ENCODE assay signal across 18 cellular contexts in the genomic region with DNA sequence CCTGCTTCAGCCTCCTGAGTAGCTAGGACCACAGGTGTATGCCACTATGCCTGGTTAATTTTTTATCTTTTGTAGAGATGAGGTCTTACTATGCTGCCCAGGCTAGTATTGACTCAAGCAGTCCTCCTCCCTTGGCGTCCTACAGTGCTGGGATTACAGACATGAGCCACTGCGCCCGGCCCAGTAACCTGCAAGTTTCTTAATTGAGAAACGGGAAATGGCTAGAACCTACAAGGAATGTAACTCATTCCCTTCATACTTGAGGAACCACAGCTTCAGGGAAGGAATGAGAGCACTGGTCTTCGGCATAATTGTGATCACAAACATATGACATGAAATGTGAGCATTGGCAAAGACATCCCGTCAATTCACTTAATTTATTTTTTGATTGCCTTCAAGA.
DNase-seq lines count a peak whose midpoint lies in the region; TF ChIP-seq lines count a peak whose summit lies in the region.
"Had no signal": no experiment of that assay in that cellular context is flagged by ENCODE, and none has a peak within 500 bp of the region (broad histone marks: within the 10 kb centered on the region; RNA-seq: fewer than 3 reads in every experiment).

No MANE protein-coding gene starts in this region.

- no peak overlapping the region for H2BK12ac ChIP-seq in H9 (ENCODE audit: insufficient read length, low read depth, low read length)

- in situ Hi-C loops in brain microvascular endothelial cell (cut with HindIII; ENCODE audit: low pct_ligation_motif_present, low sequenced_read_pairs), result no loop called here

- H3K27ac ChIP-seq in brain microvascular endothelial cell (no peak overlapping the region), H9 (ENCODE audit: insufficient read length, low read depth, low read length) (no peak overlapping the region)
- H3K27ac ChIP-seq: right lobe of liver, SJSA1 had no signal

- no peak overlapping the region for H3K9ac ChIP-seq in H9 (ENCODE audit: extremely low read depth, insufficient read length, low read length)

- H3K36me3 Mint-ChIP-seq in type B pancreatic cell, result no peaks in the 10 kb centered on the region
- H3K36me3 Mint-ChIP-seq in H9 (ENCODE audit: insufficient read depth in 1 of 3, low read depth in 3 of 3), result no peaks in the 10 kb centered on the region
- H3K36me3 Mint-ChIP-seq: activated naive CD4-positive, alpha-beta T cell treated with anti-CD3 and anti-CD28 coated beads, Interleukin-2, amount 50 U/mL, for 72 hours; CD4-positive, CD25-positive, alpha-beta regulatory T cell had no signal

- peak overlapping the region; percentile 63 for H3K27ac Mint-ChIP-seq in type B pancreatic cell
- no peak overlapping the region for H3K27ac Mint-ChIP-seq in H9
- H3K27ac Mint-ChIP-seq: activated naive CD4-positive, alpha-beta T cell treated with anti-CD3 and anti-CD28 coated beads, Interleukin-2, amount 50 U/mL, for 72 hours; nephron had no signal

- no peak overlapping the region for H2BK20ac ChIP-seq in H9 (ENCODE audit: low read depth, low read length, poor library complexity, severe bottlenecking)

- H2BK120ac ChIP-seq in H9 (ENCODE audit: low read depth, low read length, poor library complexity, severe bottlenecking), result no peak overlapping the region

- no peak overlapping the region for H4K8ac ChIP-seq in H9 (replicated peaks; ENCODE audit: insufficient read length, low read depth, low read length)

- H3K27me3 Mint-ChIP-seq in type B pancreatic cell, result no peaks in the 10 kb centered on the region
- H3K27me3 Mint-ChIP-seq in H9 (ENCODE audit: low read depth), result no peaks in the 10 kb centered on the region

- no peak overlapping the region for H2BK5ac ChIP-seq in H9 (ENCODE audit: insufficient read length, low read length)

- H3K4me1 Mint-ChIP-seq in type B pancreatic cell (ENCODE audit: unreplicated experiment) (peaks cover 7% of the 10 kb centered on the region), H9 (no peaks in the 10 kb centered on the region)
- H3K4me1 Mint-ChIP-seq: CD4-positive, CD25-positive, alpha-beta regulatory T cell; nephron had no signal

- no peak overlapping the region for H4K91ac ChIP-seq in H9 (ENCODE audit: insufficient read length, low read depth, low read length)

- no peaks in the 10 kb centered on the region for H3K9me3 ChIP-seq in H9 (ENCODE audit: control insufficient read depth, low read depth, low read length)
- H3K9me3 ChIP-seq: right lobe of liver, SJSA1 had no signal

- H3K23me2 ChIP-seq in H9 (ENCODE audit: insufficient read length, low read depth, low read length, poor library complexity, severe bottlenecking), result no peaks in the 10 kb centered on the region

- no peaks in the 10 kb centered on the region for H3K79me1 ChIP-seq in H9 (ENCODE audit: insufficient read depth, low read depth, low read length, poor library complexity, severe bottlenecking)

- H4K5ac ChIP-seq in H9 (ENCODE audit: insufficient read length, low read depth, low read length), result no peak overlapping the region

- H3K4me3 Mint-ChIP-seq in type B pancreatic cell (no peak overlapping the region), H9 (no peak overlapping the region)
- H3K4me3 Mint-ChIP-seq: CD4-positive, CD25-positive, alpha-beta regulatory T cell; nephron had no signal

- H3K79me2 ChIP-seq in H9 (ENCODE audit: insufficient read depth, low read length), result no peaks in the 10 kb centered on the region

- H3K18ac ChIP-seq in H9 (ENCODE audit: insufficient read length, low read depth, low read length), result no peak overlapping the region

- no CpG with 5 or more reads among the region's 6 CpGs for WGBS in H9 (ENCODE audit: extremely low coverage, insufficient read length, low lambda C conversion rate)

- no peaks in the 10 kb centered on the region for H3K4me1 ChIP-seq in H9 (ENCODE audit: insufficient read depth, low read length)
- H3K4me1 ChIP-seq: right lobe of liver, SJSA1 had no signal

- no peak overlapping the region for H3K56ac ChIP-seq in H9 (ENCODE audit: insufficient read length, low read depth, low read length)

- no peak overlapping the region for H3K23ac ChIP-seq in H9 (ENCODE audit: insufficient read length, low read depth, low read length)

- H3K14ac ChIP-seq in H9 (ENCODE audit: insufficient read depth, low read length), result no peak overlapping the region

- H3K27me3 ChIP-seq in brain microvascular endothelial cell (replicated peaks) (no peaks in the 10 kb centered on the region), kidney epithelial cell (ENCODE audit: control insufficient read depth, insufficient read depth, low read length) (no peaks in the 10 kb centered on the region), H9 (ENCODE audit: insufficient read depth, low read length) (no peaks in the 10 kb centered on the region)
- H3K27me3 ChIP-seq: right lobe of liver, SJSA1 had no signal

- H2AFZ ChIP-seq in H9 (ENCODE audit: low read length), result no peak overlapping the region

- peak; percentile 25 for DNase-seq in HCEC 1CT
- peak; percentile 18 for DNase-seq in brain microvascular endothelial cell
- peak; percentile 52 for DNase-seq in kidney epithelial cell (ENCODE audit: low read depth)
- DNase-seq in type B pancreatic cell (ENCODE audit: extremely low spot score, unreplicated experiment), result no peak
- no peak for DNase-seq in RPMI8226
- no peak for DNase-seq in anterior cingulate cortex (lab: John Stamatoyannopoulos, UW)
- no peak for DNase-seq in H9
- DNase-seq: CD4-positive, CD25-positive, alpha-beta regulatory T cell; cortex of kidney; GDM1; H7; kidney glomerular epithelial cell; NK-92 treated with Interleukin-12 subunit alpha and Interleukin-12 subunit beta, amount 100 ng/mL, for 24 hours; right lobe of liver; stimulated activated naive CD4-positive, alpha-beta T cell treated with Interleukin-2 at 50 U/mL for 16 hours had no signal

- no peak overlapping the region for H3K4me2 ChIP-seq in H9 (ENCODE audit: insufficient read depth, insufficient read length, low read length)

- H4K20me1 ChIP-seq in H9 (ENCODE audit: control insufficient read depth, insufficient read depth, insufficient read length), result no peaks in the 10 kb centered on the region

- H3K36me3 ChIP-seq in brain microvascular endothelial cell (replicated peaks), result no peaks in the 10 kb centered on the region
- H3K36me3 ChIP-seq in kidney epithelial cell (ENCODE audit: control insufficient read depth, insufficient read depth, low read length), result no peaks in the 10 kb centered on the region
- H3K36me3 ChIP-seq: right lobe of liver, SJSA1 had no signal

- no peak overlapping the region for H3K4ac ChIP-seq in H9 (ENCODE audit: low read depth, low read length)

- H2BK15ac ChIP-seq in H9 (ENCODE audit: low read depth, low read length), result no peak overlapping the region

- H3K4me3 ChIP-seq in brain microvascular endothelial cell (ENCODE audit: low read depth, low read length) (no peak overlapping the region), kidney epithelial cell (ENCODE audit: low read depth, low read length) (no peak overlapping the region)
- H3K4me3 ChIP-seq: right lobe of liver, SJSA1 had no signal

- no peak overlapping the region for H2AK5ac ChIP-seq in H9 (ENCODE audit: insufficient read length, low read length)

- no peak overlapping the region for H3T11ph ChIP-seq in H9 (ENCODE audit: low read length)

- H3K9me3 Mint-ChIP-seq in type B pancreatic cell, result peaks cover 16% of the 10 kb centered on the region
- H3K9me3 Mint-ChIP-seq in H9, result no peaks in the 10 kb centered on the region
- H3K9me3 Mint-ChIP-seq: CD4-positive, CD25-positive, alpha-beta regulatory T cell; nephron had no signal

- TF ChIP-seq CTCF in brain microvascular endothelial cell (IDR thresholded peaks at IDR 0.05; ENCODE audit: low read depth, low read length, missing control alignments) (no peak), kidney epithelial cell (IDR thresholded peaks at IDR 0.05; ENCODE audit: insufficient read depth, low read length, poor library complexity, severe bottlenecking) (no peak), type B pancreatic cell (conservative IDR thresholded peaks at IDR 0.05) (no peak), H9 (conservative IDR thresholded peaks at IDR 0.05) (no peak)

Comparison
In these comparisons a context has a peak if more than half of its experiments do, and no peak if none do; other contexts are left out.
1. DNase-seq: peak in HCEC 1CT (single experiment), brain microvascular endothelial cell (single experiment) and kidney epithelial cell (single experiment); none in type B pancreatic cell (single experiment), RPMI8226 (single experiment), anterior cingulate cortex (0 of 58) and H9 (single experiment).